8 cellular contexts compared by ENCODE assay signal in the genomic region with DNA sequence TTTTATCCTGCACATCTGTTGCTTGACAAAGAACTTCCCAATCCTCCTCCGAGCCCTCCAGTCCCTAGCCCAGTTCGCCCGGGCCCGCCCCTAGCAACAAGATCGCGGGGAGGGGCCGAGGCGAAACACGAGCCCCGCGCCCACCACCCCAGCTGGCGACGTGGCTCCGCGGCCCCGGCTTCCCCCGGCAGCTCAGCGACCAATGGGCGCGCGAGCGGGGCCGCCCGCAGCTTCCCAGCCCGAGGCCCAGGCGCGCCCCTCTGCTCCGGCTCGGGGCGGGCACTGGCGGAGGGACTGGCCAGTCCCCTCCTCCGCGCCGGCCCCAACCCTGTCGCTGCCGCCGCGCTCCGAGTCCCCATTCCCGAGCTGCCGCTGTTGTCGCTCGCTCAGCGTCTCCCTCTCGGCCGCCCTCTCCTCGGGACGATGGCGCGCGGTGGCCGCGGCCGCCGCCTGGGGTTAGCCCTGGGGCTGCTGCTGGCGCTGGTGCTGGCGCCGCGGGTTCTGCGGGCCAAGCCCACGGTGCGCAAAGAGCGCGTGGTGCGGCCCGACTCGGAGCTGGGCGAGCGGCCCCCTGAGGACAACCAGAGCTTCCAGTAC. TPM values are rescaled to one million over a fixed set of nuclear protein-coding genes. Genes with fewer than 3 reads are reported as not detected.
DNase-seq lines count a peak whose midpoint lies in the region; ATAC-seq lines count a peak whose summit lies in the region.

A gene (plus strand): TSS at position 301 of the 597 bp plus-strand sequence. CDS start 123 bp downstream, at position 424.

- peak within 1 kb of the TSS; percentile 1 for H3K23ac ChIP-seq in mesendoderm (ENCODE audit: low read length)

- H4K8ac ChIP-seq in mesendoderm (ENCODE audit: low read depth, low read length): no peak within 1 kb of the TSS

- H3K36me3 ChIP-seq in ACC112 (ENCODE audit: insufficient read depth, low read length) (no peaks in the 10 kb centered on the region; the same call in 1 of the 2 replicates), mesendoderm (ENCODE audit: control insufficient read depth, insufficient read depth, low read length) (no peaks in the 10 kb centered on the region)

- ATAC-seq in GM18511 (IDR thresholded peaks at IDR 0.05; ENCODE audit: unreplicated experiment) (peak; percentile 49), HG02973 (IDR thresholded peaks at IDR 0.05; ENCODE audit: unreplicated experiment) (peak; percentile 46)

- H3K79me2 ChIP-seq in ACC112 (ENCODE audit: control insufficient read depth, insufficient read depth, low read length, unreplicated experiment) (peaks cover 52% of the 10 kb centered on the region), mesendoderm (ENCODE audit: control insufficient read depth, insufficient read depth, low read length) (peaks cover 37% of the 10 kb centered on the region)

- H3K18ac ChIP-seq in mesendoderm (ENCODE audit: low read length): peak within 1 kb of the TSS; percentile 84

- no peak within 1 kb of the TSS for H4K5ac ChIP-seq in mesendoderm (ENCODE audit: low read length)

- no peak within 1 kb of the TSS for H2AK5ac ChIP-seq in mesendoderm (ENCODE audit: low read length)

- H3K56ac ChIP-seq in mesendoderm (ENCODE audit: low read length): peak within 1 kb of the TSS; percentile 90

- peak within 1 kb of the TSS; percentile 89 for H3K4ac ChIP-seq in mesendoderm (ENCODE audit: low read depth, low read length)

- peak within 1 kb of the TSS; percentile 87 for H3K9ac ChIP-seq in mesendoderm (ENCODE audit: low read length)

- H2BK120ac ChIP-seq in mesendoderm (ENCODE audit: low read depth, low read length): no peak within 1 kb of the TSS

- H3K27me3 ChIP-seq in ACC112 (ENCODE audit: insufficient read depth, low read length) (no peaks in the 10 kb centered on the region), mesendoderm (ENCODE audit: insufficient read depth, low read length, poor library complexity) (no peaks in the 10 kb centered on the region)

- DNase-seq in NCI-H460 (ENCODE audit: extremely low read depth, low read depth) (peak; percentile 34), mesendoderm (peak; percentile 95)
- peak in 2 of 3 experiments; percentile 33 for DNase-seq in activated CD8-positive, alpha-beta memory T cell treated with anti-CD3 and anti-CD28 coated beads for 48 hours (ENCODE audit: low read depth in 2 of 3, low spot score in 2 of 3)
- DNase-seq in stimulated activated CD8-positive, alpha-beta memory T cell treated with anti-CD3 and anti-CD28 coated beads, Interleukin-4, amount 100 ng/mL, for 4 hours (ENCODE audit: low read depth in 2 of 2, low spot score in 1 of 2): peak; percentile 9 to 28

- peak within 1 kb of the TSS; percentile 73 for H3K4me2 ChIP-seq in mesendoderm (ENCODE audit: low read length)

- H2BK15ac ChIP-seq in mesendoderm (replicated peaks; ENCODE audit: low read depth): no peak within 1 kb of the TSS

- peak within 1 kb of the TSS; percentile 20 for H2BK5ac ChIP-seq in mesendoderm (ENCODE audit: low read length)

- WGBS in mesendoderm (ENCODE audit: extremely low coverage, insufficient coverage, low lambda C conversion rate): no CpG with 5 or more reads among the region's 69 CpGs

- H2AFZ ChIP-seq in ACC112 (ENCODE audit: low read length, unreplicated experiment): peak within 1 kb of the TSS; percentile 78

- H3K4me1 ChIP-seq in ACC112 (ENCODE audit: control insufficient read depth, insufficient read depth, low read length, unreplicated experiment): peaks cover 44% of the 10 kb centered on the region
- H3K4me1 ChIP-seq in mesendoderm (ENCODE audit: control insufficient read depth, low read depth, low read length): peaks cover 10% of the 10 kb centered on the region

- H3K27ac ChIP-seq in ACC112 (ENCODE audit: low read depth, low read length) (peak within 1 kb of the TSS; percentile 71), mesendoderm (ENCODE audit: low read depth, low read length) (peak within 1 kb of the TSS; percentile 93)

- in situ Hi-C loops in endometrial microvascular endothelial cells (cut with HindIII; ENCODE audit: inconsistent ontology term, low pct_unique_long_range_greater_than_20kb, low sequenced_read_pairs): no loop called here

- H3K4me3 ChIP-seq in ACC112 (ENCODE audit: low read depth, low read length) (peak within 1 kb of the TSS; percentile 82), mesendoderm (ENCODE audit: low read length) (peak within 1 kb of the TSS; percentile 59)

- peaks cover 15% of the 10 kb centered on the region for H3K79me1 ChIP-seq in mesendoderm (ENCODE audit: low read length)

RNA-seq across cellular contexts. Expression of the gene that starts here (rescaled TPM):
- total RNA-seq in NCI-H460 (2014; rRNA removed; shearing (Covaris generic)): 111 and 132 TPM in 2 replicates
- polyA plus RNA-seq in NCI-H460 (2014; cell fraction: nucleus; rRNA removed): 78.5 and 97.4 TPM in 2 replicates
- total RNA-seq in endometrial microvascular endothelial cells (ENCODE audit: inconsistent ontology term): 223 TPM
- 127 TPM for polyA plus RNA-seq in mesendoderm (2013, experiment 1 of 2)
- 127 TPM for polyA plus RNA-seq in mesendoderm (2013, experiment 2 of 2)

Comparison
In these comparisons a context has a peak if more than half of its experiments do, and no peak if none do; other contexts are left out.
1. Peak in every context shown above with its lines: DNase-seq, ATAC-seq, H3K4me3 ChIP-seq and H3K27ac ChIP-seq.
2. DNase-seq: peak in every context shown above with its lines; median percentile 95 in mesendoderm; 34 in NCI-H460; 33 in activated CD8-positive, alpha-beta memory T cell treated with anti-CD3 and anti-CD28 coated beads for 48 hours; 18 in stimulated activated CD8-positive, alpha-beta memory T cell treated with anti-CD3 and anti-CD28 coated beads, Interleukin-4, amount 100 ng/mL, for 4 hours.